9 cellular contexts compared by ENCODE assay signal in genomic region chr13:111550062-111550461, GRCh38.
"Had no signal": no experiment of that assay in that cellular context is flagged by ENCODE, and none has a peak within 500 bp of the region (broad histone marks: within the 10 kb centered on the region; RNA-seq: fewer than 3 reads in every experiment).

No MANE protein-coding gene starts in this region.

- H3K9me3 Mint-ChIP-seq: H9 had no signal

- ATAC-seq: HepG2, K562 had no signal

- H3K9ac ChIP-seq: GM23248 had no signal

- FAIRE-seq: HepG2, K562 had no signal

- H3K27ac ChIP-seq: GM23248, HL-60 had no signal

- DNase-seq: GM23248, GOT3, H9, HCEC 1CT, HFFc6, KG1 had no signal

- H3K4me3 Mint-ChIP-seq: H9, HFFc6 had no signal

- H3K4me1 Mint-ChIP-seq: H9 had no signal

- H2AFZ ChIP-seq: GM23248 had no signal

- H3K4me3 ChIP-seq: GM23248, K562 had no signal

- H3K27ac Mint-ChIP-seq: H9, HFFc6 had no signal
